ENCODE assay signal across 1 cellular context in genomic region chr21:34592120-34592561, GRCh38.
TF ChIP-seq lines count a peak whose summit lies in the region.

No MANE protein-coding gene starts in this region.

TF ChIP-seq in K562, 482 proteins besides CTCF, POLR2A, EP300 and RAD21 (continued from another document):
- TF ChIP-seq PTBP1 (IDR thresholded peaks at IDR 0.05; ENCODE audit: low read depth, low read length) (no peak), MYNN (IDR thresholded peaks at IDR 0.05) (no peak), MYNN (CRISPR knock-in tag; IDR thresholded peaks at IDR 0.05) (no peak), PML (IDR thresholded peaks at IDR 0.05; ENCODE audit: low read length) (no peak), EHMT2 (IDR thresholded peaks at IDR 0.05) (0 out of 2 replicates have a peak, but pooled peaks have one; percentile 14), PREB (CRISPR knock-in tag; IDR thresholded peaks at IDR 0.05) (no peak), ZNF324 (CRISPR knock-in tag; IDR thresholded peaks at IDR 0.05) (no peak), POLR3G (IDR thresholded peaks at IDR 0.05; ENCODE audit: extremely low read depth, insufficient read length, insufficient replicate concordance) (no peak), ZNF12 (CRISPR knock-in tag; IDR thresholded peaks at IDR 0.05) (no peak), FOXA3 (CRISPR knock-in tag; conservative IDR thresholded peaks at IDR 0.05 in 1 of 2, IDR thresholded peaks at IDR 0.05 in 1 of 2) (no peak), SAP30 (IDR thresholded peaks at IDR 0.05; ENCODE audit: borderline replicate concordance, insufficient read depth, low read depth, low read length, poor library complexity, severe bottlenecking) (no peak), IRF2 (CRISPR knock-in tag; IDR thresholded peaks at IDR 0.05) (no peak), DMBX1 (CRISPR knock-in tag; IDR thresholded peaks at IDR 0.05; ENCODE audit: borderline replicate concordance) (no peak), CBFA2T3 (IDR thresholded peaks at IDR 0.05) (peak; percentile 24; the same call in 1 of the 2 replicates), SIRT6 (IDR thresholded peaks at IDR 0.05; ENCODE audit: low read depth, low read length) (no peak), ZNF778 (CRISPR knock-in tag; IDR thresholded peaks at IDR 0.05) (no peak), RFX7 (CRISPR knock-in tag; IDR thresholded peaks at IDR 0.05) (no peak), ZNF785 (CRISPR knock-in tag; IDR thresholded peaks at IDR 0.05) (no peak), CHD1 (IDR thresholded peaks at IDR 0.05; ENCODE audit: low read length) (no peak), ZBTB1 (CRISPR knock-in tag; IDR thresholded peaks at IDR 0.05; ENCODE audit: borderline replicate concordance, low read depth) (no peak), ZFP30 (CRISPR knock-in tag; IDR thresholded peaks at IDR 0.05; ENCODE audit: borderline replicate concordance) (no peak), TCF3 (CRISPR knock-in tag; IDR thresholded peaks at IDR 0.05) (0 out of 2 replicates have a peak, but pooled peaks have one; percentile 23), STAT6 (CRISPR knock-in tag; IDR thresholded peaks at IDR 0.05) (no peak), ZNF512 (tag; IDR thresholded peaks at IDR 0.05) (no peak), XRCC4 (IDR thresholded peaks at IDR 0.05; ENCODE audit: extremely low read depth, insufficient read depth, insufficient read length) (no peak), SMAD4 (CRISPR knock-in tag; conservative IDR thresholded peaks at IDR 0.05) (peak; percentile 24; the same call in 1 of the 2 replicates), HMGXB4 (CRISPR knock-in tag; IDR thresholded peaks at IDR 0.05) (no peak), MAZ (CRISPR knock-in tag; conservative IDR thresholded peaks at IDR 0.05 in 1 of 2, IDR thresholded peaks at IDR 0.05 in 1 of 2) (peak in 1 of 2 experiments; percentile 21; a peak in 2 of 4 replicates), XRCC5 (IDR thresholded peaks at IDR 0.05; ENCODE audit: low read depth, low read length) (no peak), ZNF239 (CRISPR knock-in tag; IDR thresholded peaks at IDR 0.05) (no peak), ZNF175 (CRISPR knock-in tag; IDR thresholded peaks at IDR 0.05; ENCODE audit: low read depth) (no peak)
TF ChIP-seq in K562: peak in this region for 25.
